In genomic region chr12:14828896-14829295, GRCh38 we compare ENCODE assay signal across 10 cellular contexts. TPM values are rescaled to one million over a fixed set of nuclear protein-coding genes. Genes with fewer than 3 reads are reported as not detected.
DNase-seq lines count a peak whose midpoint lies in the region; ATAC-seq and TF ChIP-seq lines count a peak whose summit lies in the region.
"Had no signal": no experiment of that assay in that cellular context is flagged by ENCODE, and none has a peak within 500 bp of the region (broad histone marks: within the 10 kb centered on the region; RNA-seq: fewer than 3 reads in every experiment).

No MANE protein-coding gene starts in this region.

- no peak overlapping the region for H2BK120ac ChIP-seq in IMR-90 (ENCODE audit: low read depth, low read length)

- H3K79me2 ChIP-seq in osteoblast (ENCODE audit: insufficient read depth, low read length), result no peaks in the 10 kb centered on the region

- intact Hi-C loops in IMR-90 (cut with micrococcal nuclease), result no loop called here

- no peaks in the 10 kb centered on the region; the same call in 1 of the 2 replicates for H3K4me1 ChIP-seq in IMR-90 (ENCODE audit: control insufficient read depth, insufficient read depth, low read length)
- H3K4me1 ChIP-seq in osteoblast (ENCODE audit: insufficient read depth, low read length), result peaks cover 4% of the 10 kb centered on the region
- H3K4me1 ChIP-seq: ascending aorta had no signal

- H3K36me3 ChIP-seq in IMR-90 (ENCODE audit: control insufficient read depth, insufficient read depth, low read length) (no peaks in the 10 kb centered on the region), osteoblast (ENCODE audit: insufficient read depth, low read length) (no peaks in the 10 kb centered on the region)
- H3K36me3 ChIP-seq: ascending aorta had no signal

- H3K9me3 ChIP-seq in IMR-90 (ENCODE audit: control insufficient read depth, insufficient read depth, low read length), result no peaks in the 10 kb centered on the region
- H3K9me3 ChIP-seq in osteoblast (ENCODE audit: low read depth, low read length), result no peaks in the 10 kb centered on the region
- H3K9me3 ChIP-seq: ascending aorta had no signal

- POLR2A ChIA-PET in IMR-90 (lab: Charles Lee; ENCODE audit: unreplicated experiment), result no interaction called here

- H2AK5ac ChIP-seq in IMR-90 (ENCODE audit: low read depth, low read length), result no peak overlapping the region

- 0 out of 2 replicates have a peak, but pooled peaks cover 3% of the 10 kb centered on the region for H3K9me1 ChIP-seq in IMR-90 (ENCODE audit: insufficient read depth, low read length)

- no peak overlapping the region for H3K14ac ChIP-seq in IMR-90 (replicated peaks; ENCODE audit: low read depth, low read length)

- H3K27ac ChIP-seq in IMR-90 (ENCODE audit: insufficient read depth, low read length) (no peak overlapping the region), osteoblast (ENCODE audit: low read depth, low read length) (no peak overlapping the region)
- H3K27ac ChIP-seq: ascending aorta had no signal

- TF ChIP-seq CTCF in GM13977 (IDR thresholded peaks at IDR 0.05; ENCODE audit: extremely low read depth, insufficient read depth, missing control alignments) (no peak), IMR-90 (conservative IDR thresholded peaks at IDR 0.05; ENCODE audit: low read depth, low read length) (no peak), osteoblast (IDR thresholded peaks at IDR 0.05; ENCODE audit: extremely low read depth, low read depth, low read length) (no peak)

- H2BK15ac ChIP-seq in IMR-90 (ENCODE audit: low read depth, low read length), result no peak overlapping the region

- no peak overlapping the region for H3K4ac ChIP-seq in IMR-90 (ENCODE audit: low read depth, low read length)

- no peak overlapping the region for H3K18ac ChIP-seq in IMR-90 (ENCODE audit: low read depth, low read length)

- H3K9ac ChIP-seq in IMR-90 (ENCODE audit: low read depth, low read length), result no peak overlapping the region

- no peak overlapping the region for H2AK9ac ChIP-seq in IMR-90 (replicated peaks; ENCODE audit: low read depth, low read length, poor library complexity)

- dilution Hi-C loops in IMR-90 (cut with HindIII; ENCODE audit: low sequenced_read_pairs, unreplicated experiment), result no loop called here

- H4K20me1 ChIP-seq in IMR-90 (ENCODE audit: insufficient read depth, low read length) (no peaks in the 10 kb centered on the region), osteoblast (ENCODE audit: insufficient read depth, low read length) (no peaks in the 10 kb centered on the region)

- no peak overlapping the region for H4K5ac ChIP-seq in IMR-90 (ENCODE audit: low read depth, low read length)

- H3K23ac ChIP-seq in IMR-90 (ENCODE audit: low read depth, low read length), result no peak overlapping the region

- no peaks in the 10 kb centered on the region for H3K79me1 ChIP-seq in IMR-90 (ENCODE audit: low read depth in 1 of 2, low read length in 2 of 2)

- H3K4me3 ChIP-seq in IMR-90 (ENCODE audit: insufficient read depth, low read depth, low read length) (no peak overlapping the region), osteoblast (ENCODE audit: insufficient read depth, low read length) (no peak overlapping the region)
- H3K4me3 ChIP-seq: ascending aorta had no signal

- DNase-seq in GM13977 (ENCODE audit: low spot score), result peak; percentile 12
- DNase-seq in IMR-90, result peak; percentile 31
- peak; percentile 50 for DNase-seq in globus pallidus (ENCODE audit: low spot score)
- no peak for DNase-seq in osteoblast (ENCODE audit: insufficient read length, low spot score, missing footprints)
- DNase-seq in EL, result no peak
- no peak for DNase-seq in SHP77 (lab: John Stamatoyannopoulos, UW)
- DNase-seq in NCI-H69 (lab: John Stamatoyannopoulos, UW), result no peak

- BruUV-seq in IMR-90 (replicated peaks; lab: Mats Ljungman, UMichigan), result no TSS peak

- in situ Hi-C loops in GM13977 (cut with MboI; ENCODE audit: low pct_unique_long_range_greater_than_20kb, low sequenced_read_pairs, unreplicated experiment) (no loop called here), IMR-90 (cut with MboI; ENCODE audit: low sequenced_read_pairs) (no loop called here)

- no peak overlapping the region for H3K56ac ChIP-seq in IMR-90 (ENCODE audit: extremely low read depth, insufficient read depth, low read length)

- H4K91ac ChIP-seq in IMR-90 (ENCODE audit: insufficient read depth, low read depth, low read length), result no peak overlapping the region

- no peaks in the 10 kb centered on the region for H3K27me3 ChIP-seq in IMR-90 (ENCODE audit: control insufficient read depth, insufficient read depth, low read length)
- no peaks in the 10 kb centered on the region for H3K27me3 ChIP-seq in osteoblast (ENCODE audit: insufficient read depth, low read length)
- H3K27me3 ChIP-seq: ascending aorta had no signal

- TF ChIP-seq RAD21 in IMR-90 (IDR thresholded peaks at IDR 0.05; ENCODE audit: low read length), result no peak

- ATAC-seq in GM21526 (IDR thresholded peaks at IDR 0.05; ENCODE audit: low FRiP score, unreplicated experiment) (peak; percentile 81), IMR-90 (ENCODE audit: low read depth) (peak; percentile 71)

- no peak overlapping the region for H2BK5ac ChIP-seq in IMR-90 (ENCODE audit: low read depth, low read length, poor library complexity, severe bottlenecking)

- H3K4me2 ChIP-seq in IMR-90 (ENCODE audit: low read depth, low read length) (no peak overlapping the region), osteoblast (ENCODE audit: insufficient read depth, low read length) (no peak overlapping the region)

- H2AFZ ChIP-seq in IMR-90 (replicated peaks; ENCODE audit: low read length, poor library complexity) (no peak overlapping the region), osteoblast (ENCODE audit: low read length) (no peak overlapping the region)

- H2BK20ac ChIP-seq in IMR-90 (ENCODE audit: low read depth, low read length), result no peak overlapping the region

- CTCF ChIA-PET in IMR-90 (lab: Yijun Ruan, JAX), result interaction anchor here (1.4 kb wide), 1 partner anchor 18 kb away, joined by 3 read pairs; no protein-coding TSS in a partner anchor

- TF ChIP-seq POLR2A in IMR-90 (IDR thresholded peaks at IDR 0.05; ENCODE audit: low read depth, low read length), result no peak

- no peak overlapping the region for H4K8ac ChIP-seq in IMR-90 (ENCODE audit: low read depth in 2 of 2, low read length in 2 of 2)

TF ChIP-seq in IMR-90, 13 proteins besides CTCF, POLR2A, EP300 and RAD21:
- no peak for TF ChIP-seq SMC3 (IDR thresholded peaks at IDR 0.05; ENCODE audit: low read depth, low read length)
- peak; percentile 94 for TF ChIP-seq RFX5 (IDR thresholded peaks at IDR 0.05; ENCODE audit: low read depth, low read length)
TF ChIP-seq in IMR-90: peak in this region for 1.

RNA-seq across cellular contexts. Expression of gene ART4, which starts 14.4 kb away (rescaled TPM):
- total RNA-seq in IMR-90 (2012; rRNA removed) (not detected in 2 replicates), osteoblast (not detected in 2 replicates)
- polyA plus RNA-seq in IMR-90 (2012; rRNA removed), result not detected in 2 replicates
- not detected in 2 replicates for polyA plus RNA-seq in IMR-90 (2012; cell fraction: cytosol; rRNA removed)
- polyA plus RNA-seq in IMR-90 (2012; cell fraction: nucleus; rRNA removed; ENCODE audit: low replicate concordance), result not detected in 2 replicates
- total RNA-seq: T-helper 2 cell treated with Interferon-gamma antibody and Interleukin-4, amounts not matched to agents 100 ng/mL and 5 ng/mL, for 36 hours had no signal

RNA-seq across cellular contexts. Expression of gene SMCO3, which starts 14.9 kb away (rescaled TPM):
- total RNA-seq in IMR-90 (2012; rRNA removed), result under 0.01 TPM in 2 replicates
- 0.07 TPM in 1 of 2 replicates, not detected in the other for polyA plus RNA-seq in IMR-90 (2012; rRNA removed)
- polyA plus RNA-seq in IMR-90 (2012; cell fraction: cytosol; rRNA removed), result not detected in 2 replicates
- not detected in 2 replicates for polyA plus RNA-seq in IMR-90 (2012; cell fraction: nucleus; rRNA removed; ENCODE audit: low replicate concordance)
- under 0.01 TPM in 1 of 2 replicates, not detected in the other for total RNA-seq in osteoblast
- total RNA-seq: T-helper 2 cell treated with Interferon-gamma antibody and Interleukin-4, amounts not matched to agents 100 ng/mL and 5 ng/mL, for 36 hours had no signal

RNA-seq across cellular contexts. Expression of gene C12orf60, which starts 25.4 kb away (rescaled TPM):
- 1.1 TPM in 2 replicates for total RNA-seq in IMR-90 (2012; rRNA removed)
- polyA plus RNA-seq in IMR-90 (2012; rRNA removed), result 0.57 and 1.1 TPM in 2 replicates
- polyA plus RNA-seq in IMR-90 (2012; cell fraction: cytosol; rRNA removed), result 0.29 and 0.74 TPM in 2 replicates
- 0.62 and 1.1 TPM in 2 replicates for polyA plus RNA-seq in IMR-90 (2012; cell fraction: nucleus; rRNA removed; ENCODE audit: low replicate concordance)
- total RNA-seq in osteoblast, result 0.59 and 0.72 TPM in 2 replicates
- total RNA-seq: ascending aorta had no signal

RNA-seq across cellular contexts. Expression of gene WBP11, which starts 25.6 kb away (rescaled TPM):
- total RNA-seq in IMR-90 (2012; rRNA removed), result 2.5 and 3.9 TPM in 2 replicates
- 18.1 and 18.3 TPM in 2 replicates for polyA plus RNA-seq in IMR-90 (2012; rRNA removed)
- polyA plus RNA-seq in IMR-90 (2012; cell fraction: cytosol; rRNA removed), result 5.3 and 7.4 TPM in 2 replicates
- 9.1 and 17.6 TPM in 2 replicates for polyA plus RNA-seq in IMR-90 (2012; cell fraction: nucleus; rRNA removed; ENCODE audit: low replicate concordance)
- total RNA-seq in osteoblast, result 10.3 and 19.5 TPM in 2 replicates

RNA-seq across cellular contexts. Expression of gene MGP, which starts 56.8 kb away (rescaled TPM):
- total RNA-seq in IMR-90 (2012; rRNA removed) (0.56 and 1.4 TPM in 2 replicates), osteoblast (8.0 and 16.8 TPM in 2 replicates)
- polyA plus RNA-seq in IMR-90 (2012; rRNA removed), result 1.9 and 2.7 TPM in 2 replicates
- 0.65 and 1.2 TPM in 2 replicates for polyA plus RNA-seq in IMR-90 (2012; cell fraction: cytosol; rRNA removed)
- 0.10 and 0.57 TPM in 2 replicates for polyA plus RNA-seq in IMR-90 (2012; cell fraction: nucleus; rRNA removed; ENCODE audit: low replicate concordance)
- total RNA-seq: T-helper 2 cell treated with Interferon-gamma antibody and Interleukin-4, amounts not matched to agents 100 ng/mL and 5 ng/mL, for 36 hours had no signal

Comparison
In these comparisons a context has a peak if more than half of its experiments do, and no peak if none do; other contexts are left out.
1. DNase-seq: peak in GM13977 (single experiment), IMR-90 (single experiment) and globus pallidus (single experiment); none in osteoblast (single experiment), EL (single experiment), SHP77 (0 of 2) and NCI-H69 (single experiment).